ENCODE assay signal across 1 cellular context in the genomic region with DNA sequence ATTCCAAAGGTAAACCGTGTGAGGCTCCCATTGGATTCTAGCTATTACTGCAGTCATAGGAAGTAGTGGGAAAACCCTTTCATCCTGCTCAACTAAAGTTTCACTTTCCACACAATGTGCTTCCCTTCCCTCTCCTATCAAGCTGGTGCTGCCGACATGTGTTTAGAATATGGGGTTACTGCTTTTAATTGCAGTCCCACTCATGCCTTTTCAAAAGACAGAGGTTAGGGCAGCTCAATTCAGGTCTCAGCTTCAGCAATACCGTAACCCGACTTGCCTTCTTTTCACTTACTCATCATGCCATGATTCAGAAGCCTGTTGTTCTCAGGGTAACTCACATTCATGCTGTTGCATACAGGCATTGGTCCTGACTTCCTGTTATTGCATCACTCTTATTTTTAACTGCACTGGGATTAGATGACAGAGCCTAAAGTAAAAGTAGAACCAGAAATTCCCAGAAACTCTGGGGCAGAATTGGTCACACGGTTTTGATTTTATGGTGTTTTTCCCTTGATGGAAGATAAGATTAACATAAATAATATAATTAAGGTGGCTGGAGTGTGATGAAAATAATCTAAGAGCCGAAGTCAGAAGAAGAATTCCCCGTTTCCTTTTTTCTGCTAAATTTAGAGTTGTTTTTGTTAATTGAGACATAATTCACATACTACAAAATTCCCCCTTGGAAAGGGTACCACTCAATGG.
TF ChIP-seq lines count a peak whose summit lies in the region.

No MANE protein-coding gene starts in this region.

TF ChIP-seq in SK-N-SH treated with all-trans-retinoic acid at 6 μM for 48 hours, 23 proteins besides CTCF, POLR2A, EP300 and RAD21 (continued from another document):
- TF ChIP-seq POU6F1 (CRISPR knock-in tag; IDR thresholded peaks at IDR 0.05; ENCODE audit: borderline replicate concordance, low read depth) (no peak), ISL1 (CRISPR knock-in tag; IDR thresholded peaks at IDR 0.05) (no peak), TCF4 (CRISPR knock-in tag; IDR thresholded peaks at IDR 0.05; ENCODE audit: borderline replicate concordance) (no peak), ZNF8 (CRISPR knock-in tag; IDR thresholded peaks at IDR 0.05) (no peak)
TF ChIP-seq in SK-N-SH treated with all-trans-retinoic acid at 6 μM for 48 hours: peak in this region for 0.
